Comparison of ENCODE assay signal across 29 cellular contexts in the genomic region with DNA sequence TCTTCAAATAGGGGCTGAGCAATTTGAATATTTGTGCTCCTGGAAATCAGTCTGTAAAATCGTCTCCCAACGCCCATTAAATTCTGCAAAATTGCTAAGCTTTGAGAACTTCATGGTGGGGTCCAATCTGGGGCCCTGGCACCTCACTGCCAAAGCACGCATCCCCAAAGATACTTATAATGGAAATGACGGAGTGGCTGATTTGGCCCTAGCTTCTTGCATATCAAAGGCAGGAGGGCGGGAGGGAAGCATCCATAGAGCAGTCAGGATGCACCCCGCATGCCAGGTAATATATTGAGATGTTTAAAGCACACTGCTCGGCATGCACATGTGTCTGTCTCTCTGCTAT.
DNase-seq lines count a peak whose midpoint lies in the region; ATAC-seq and TF ChIP-seq lines count a peak whose summit lies in the region.
"Had no signal": no experiment of that assay in that cellular context is flagged by ENCODE, and none has a peak within 500 bp of the region (broad histone marks: within the 10 kb centered on the region; RNA-seq: fewer than 3 reads in every experiment).

No MANE protein-coding gene starts in this region.

- peak overlapping the region; percentile 50 for H3K4me2 ChIP-seq in DND-41 (ENCODE audit: insufficient read depth, low read length)
- H3K4me2 ChIP-seq in OCI-LY1 (ENCODE audit: low read length), result peak overlapping the region; percentile 36; the same call in 1 of the 2 replicates
- H3K4me2 ChIP-seq in hepatocyte, result no peak overlapping the region

- TF ChIP-seq CTCF in DND-41 (IDR thresholded peaks at IDR 0.05; ENCODE audit: borderline replicate concordance, extremely low read depth, low read length, poor library complexity, severe bottlenecking) (no peak), OCI-LY1 (IDR thresholded peaks at IDR 0.05; ENCODE audit: low read length) (no peak), hepatocyte (IDR thresholded peaks at IDR 0.05; ENCODE audit: poor library complexity) (peak; percentile 1), progenitor cell of endocrine pancreas (IDR thresholded peaks at IDR 0.05; ENCODE audit: unreplicated experiment) (peak; percentile 5), GM10248 (IDR thresholded peaks at IDR 0.05; ENCODE audit: control extremely low read depth, extremely low read depth, low read depth, missing control alignments) (no peak)

- peaks cover 20% of the 10 kb centered on the region for H3K27me3 Mint-ChIP-seq in progenitor cell of endocrine pancreas

- CTCF ChIA-PET in GM10248 (lab: Yijun Ruan, JAX), result interaction anchor here (0.6 to 2.6 kb wide), 5 partner anchors 10 to 429 kb away, joined by 3 to 9 read pairs (median 4); no protein-coding TSS in a partner anchor

- POLR2A ChIA-PET in GM10248 (lab: Yijun Ruan, JAX), result no interaction called here

- no peaks in the 10 kb centered on the region for H3K9me3 Mint-ChIP-seq in progenitor cell of endocrine pancreas (ENCODE audit: low read depth)
- H3K9me3 Mint-ChIP-seq: type B pancreatic cell had no signal

- ATAC-seq in DND-41 (ENCODE audit: insufficient read depth, low read depth) (no peak), GM21367 (IDR thresholded peaks at IDR 0.05; ENCODE audit: unreplicated experiment) (no peak)
- ATAC-seq: activated CD8-positive, alpha-beta memory T cell treated with anti-CD3 and anti-CD28 coated beads, Interleukin-2, amount 10 ng/mL, durations not matched to agents 7 days and 5 days; left lung; psoas muscle had no signal

- H4K20me1 ChIP-seq in DND-41 (ENCODE audit: insufficient read depth, low read length) (no peaks in the 10 kb centered on the region), OCI-LY1 (ENCODE audit: insufficient read depth, low read length) (no peaks in the 10 kb centered on the region), hepatocyte (ENCODE audit: insufficient read depth, poor library complexity, severe bottlenecking) (no peaks in the 10 kb centered on the region)

- WGBS in hepatocyte (ENCODE audit: low lambda C conversion rate, missing lambda C conversion rate), result 77% methylated on average over 7 of the region's 7 CpGs

- H3K27me3 ChIP-seq in DND-41 (ENCODE audit: insufficient read depth, low read length, poor library complexity) (no peaks in the 10 kb centered on the region), OCI-LY1 (ENCODE audit: insufficient read depth, low read length) (no peaks in the 10 kb centered on the region), hepatocyte (no peaks in the 10 kb centered on the region)
- H3K27me3 ChIP-seq: sigmoid colon had no signal

- H2AFZ ChIP-seq in DND-41 (ENCODE audit: low read depth, low read length) (peak overlapping the region; percentile 74), OCI-LY1 (ENCODE audit: low read length) (no peak overlapping the region), hepatocyte (no peak overlapping the region)

- peak overlapping the region; percentile 49 for H3K9ac ChIP-seq in DND-41 (ENCODE audit: low read depth, low read length)
- no peak overlapping the region for H3K9ac ChIP-seq in OCI-LY1 (ENCODE audit: low read length)

- H3K4me1 Mint-ChIP-seq in progenitor cell of endocrine pancreas (ENCODE audit: low read depth), result peaks cover 15% of the 10 kb centered on the region
- H3K4me1 Mint-ChIP-seq: activated CD8-positive, alpha-beta memory T cell treated with anti-CD3 and anti-CD28 coated beads, Interleukin-2, amount 10 ng/mL, durations not matched to agents 7 days and 5 days had no signal

- H3K4me3 Mint-ChIP-seq in progenitor cell of endocrine pancreas (ENCODE audit: low read depth), result peak overlapping the region; percentile 46
- H3K4me3 Mint-ChIP-seq: activated CD8-positive, alpha-beta memory T cell treated with anti-CD3 and anti-CD28 coated beads, Interleukin-2, amount 10 ng/mL, durations not matched to agents 7 days and 5 days; type B pancreatic cell had no signal

- H3K27ac Mint-ChIP-seq in progenitor cell of endocrine pancreas, result peak overlapping the region; percentile 65
- H3K27ac Mint-ChIP-seq: activated CD8-positive, alpha-beta memory T cell treated with anti-CD3 and anti-CD28 coated beads, Interleukin-2, amount 10 ng/mL, durations not matched to agents 7 days and 5 days; type B pancreatic cell had no signal

- H3K27ac ChIP-seq in DND-41 (ENCODE audit: low read length) (peak overlapping the region; percentile 90), OCI-LY1 (ENCODE audit: low read depth, low read length, poor library complexity, severe bottlenecking) (no peak overlapping the region), hepatocyte (no peak overlapping the region)
- H3K27ac ChIP-seq: coronary artery, left lung, psoas muscle, sigmoid colon, VCaP had no signal

- H3K4me3 ChIP-seq in DND-41 (ENCODE audit: low read depth in 1 of 2, low read length in 2 of 2) (0 out of 4 replicates have a peak overlapping the region, but pooled peaks of 1 of the 2 experiments have one; percentile 23), OCI-LY1 (ENCODE audit: low read depth, low read length, poor library complexity, severe bottlenecking) (no peak overlapping the region), hepatocyte (no peak overlapping the region)
- H3K4me3 ChIP-seq: coronary artery, left lung, psoas muscle, sigmoid colon had no signal

- no peaks in the 10 kb centered on the region for H3K36me3 Mint-ChIP-seq in progenitor cell of endocrine pancreas (ENCODE audit: insufficient read depth)
- H3K36me3 Mint-ChIP-seq: activated CD8-positive, alpha-beta memory T cell treated with anti-CD3 and anti-CD28 coated beads, Interleukin-2, amount 10 ng/mL, durations not matched to agents 7 days and 5 days; type B pancreatic cell had no signal

- H3K9me2 ChIP-seq in OCI-LY1 (ENCODE audit: low read depth, low read length) (no peaks in the 10 kb centered on the region), hepatocyte (replicated peaks; ENCODE audit: insufficient read depth) (no peaks in the 10 kb centered on the region)

- H3K36me3 ChIP-seq in DND-41 (ENCODE audit: insufficient read depth, low read length), result no peaks in the 10 kb centered on the region
- no peaks in the 10 kb centered on the region for H3K36me3 ChIP-seq in OCI-LY1 (ENCODE audit: insufficient read depth, low read length)
- no peaks in the 10 kb centered on the region for H3K36me3 ChIP-seq in hepatocyte (replicated peaks; ENCODE audit: insufficient read depth, low read depth)
- H3K36me3 ChIP-seq: left lung, sigmoid colon had no signal

- H3K4me1 ChIP-seq in DND-41 (ENCODE audit: insufficient read depth, low read length) (peaks cover 45% of the 10 kb centered on the region), OCI-LY1 (ENCODE audit: insufficient read depth, low read length, severe bottlenecking) (peaks cover 21% of the 10 kb centered on the region), hepatocyte (ENCODE audit: insufficient read depth) (no peaks in the 10 kb centered on the region)
- H3K4me1 ChIP-seq: left lung, psoas muscle, sigmoid colon had no signal

- H3K79me2 ChIP-seq in DND-41 (ENCODE audit: insufficient read depth, low read length), result no peaks in the 10 kb centered on the region
- H3K79me2 ChIP-seq in OCI-LY1 (ENCODE audit: insufficient read depth, low read length), result no peaks in the 10 kb centered on the region
- no peaks in the 10 kb centered on the region for H3K79me2 ChIP-seq in hepatocyte

- H3K9me3 ChIP-seq in DND-41 (ENCODE audit: insufficient read depth, low read length, severe bottlenecking) (no peaks in the 10 kb centered on the region), OCI-LY1 (ENCODE audit: low read length) (no peaks in the 10 kb centered on the region), hepatocyte (ENCODE audit: low read depth) (no peaks in the 10 kb centered on the region)
- H3K9me3 ChIP-seq: left lung, psoas muscle, sigmoid colon had no signal

- no peak for DNase-seq in DND-41
- DNase-seq in hepatocyte (ENCODE audit: low spot score), result no peak
- no peak for DNase-seq in progenitor cell of endocrine pancreas (ENCODE audit: low spot score, unreplicated experiment)
- no peak for DNase-seq in GM10248 (ENCODE audit: extremely low spot score)
- DNase-seq in NCI-H1930 (lab: John Stamatoyannopoulos, UW), result no peak
- DNase-seq: activated CD4-positive, alpha-beta T cell treated with anti-CD3 and anti-CD28 coated beads, Interleukin-2, amount 50 U/mL, for 4 hours; activated CD8-positive, alpha-beta memory T cell treated with anti-CD3 and anti-CD28 coated beads, Interleukin-2, amount 10 ng/mL, durations not matched to agents 7 days and 5 days; activated T-cell treated with anti-CD3 and anti-CD28 coated beads, Interleukin-2, amount 50 U/mL, for 48 hours; Calu3; caudate nucleus; effector memory CD4-positive, alpha-beta T cell; erythroblast; left lung; mesenchymal stem cell; NCI-H2029; NCI-H2227 treated with DMSO at 0.1 percent for 48 hours; NCI-H526 treated with DMSO at 0.1 percent for 48 hours; occipital lobe; psoas muscle; SIG-M5; sigmoid colon; stimulated activated CD4-positive, alpha-beta T cell treated with anti-CD3 and anti-CD28 coated beads, Interleukin-4, amount 100 ng/mL, for 1 hour; SW 1271; T1000 had no signal

- no peaks in the 10 kb centered on the region for H3F3A ChIP-seq in OCI-LY1 (ENCODE audit: insufficient read depth, low read length)

Comparison
In these comparisons a context has a peak if more than half of its experiments do, and no peak if none do; other contexts are left out.
1. CTCF ChIP-seq: peak in hepatocyte (single experiment) and progenitor cell of endocrine pancreas (single experiment); none in DND-41 (single experiment), OCI-LY1 (single experiment) and GM10248 (single experiment).